15 cellular contexts compared by ENCODE assay signal in genomic region chr11:68141247-68142027, GRCh38. TPM values are rescaled to one million over a fixed set of nuclear protein-coding genes. Genes with fewer than 3 reads are reported as not detected.
A peak's percentile ranks its signal among the peaks of the same experiment; 100 is the strongest.
DNase-seq lines count a peak whose midpoint lies in the region; ATAC-seq and TF ChIP-seq lines count a peak whose summit lies in the region.
"Had no signal": no experiment of that assay in that cellular context is flagged by ENCODE, and none has a peak within 500 bp of the region (broad histone marks: within the 10 kb centered on the region; RNA-seq: fewer than 3 reads in every experiment).

No MANE protein-coding gene starts in this region.

- whole genome bisulfite sequencing in endodermal cell (ENCODE audit: insufficient coverage in 1 of 2, insufficient read length in 1 of 2), 2 experiments = 84 to 88% methylated on average over 6 to 8 of the region's 8 CpGs
- WGBS in stomach, 5 donors = 49 to 62% (median 51%) methylated on average over 8 of the region's 8 CpGs

- no peak for TF ChIP-seq POLR2A in stomach (IDR thresholded peaks at IDR 0.05)

- POLR2A ChIA-PET in Panc1 (lab: Charles Lee) = no interaction called here

- H3K27ac ChIP-seq in Panc1 (ENCODE audit: low read length) (peak overlapping the region; percentile 37), endodermal cell (ENCODE audit: low read depth, low read length) (no peak overlapping the region), stomach (peak overlapping the region; percentile 69 to 92 (median 80))
- H3K27ac ChIP-seq: sigmoid colon, SJCRH30, transverse colon had no signal

- H3K4me1 ChIP-seq in Panc1 (ENCODE audit: control insufficient read depth, insufficient read depth, low read length) (peaks cover 32% of the 10 kb centered on the region), endodermal cell (ENCODE audit: control insufficient read depth, insufficient read depth, low read length) (peaks cover under 1% of the 10 kb centered on the region), stomach (peaks cover 43 to 73% (median 62%) of the 10 kb centered on the region in 4 donors)

- in situ Hi-C loops in Panc1 (cut with HindIII; ENCODE audit: low pct_unique_long_range_greater_than_20kb, low sequenced_read_pairs) = no loop called here

- H3K4me3 Mint-ChIP-seq in activated T-cell treated with anti-CD3 and anti-CD28 coated beads, Interleukin-2, amount 50 U/mL, for 24 hours = no peak overlapping the region
- no peak overlapping the region for H3K4me3 Mint-ChIP-seq in endodermal cell
- H3K4me3 Mint-ChIP-seq: nephron progenitor cell had no signal

- H3K4me1 Mint-ChIP-seq in activated T-cell treated with anti-CD3 and anti-CD28 coated beads, Interleukin-2, amount 50 U/mL, for 24 hours (ENCODE audit: low read depth) = peaks cover 14% of the 10 kb centered on the region
- H3K4me1 Mint-ChIP-seq in endodermal cell = peaks cover 10% of the 10 kb centered on the region

- CTCF ChIA-PET in Panc1 (lab: Charles Lee) = interaction anchor here (0.6 kb wide), 1 partner anchor 69 kb away, joined by 6 read pairs; no protein-coding TSS in a partner anchor

- H3K9me3 Mint-ChIP-seq in activated T-cell treated with anti-CD3 and anti-CD28 coated beads, Interleukin-2, amount 50 U/mL, for 24 hours = no peaks in the 10 kb centered on the region
- H3K9me3 Mint-ChIP-seq in endodermal cell = peaks cover 8% of the 10 kb centered on the region

- no peak overlapping the region for H3K9ac ChIP-seq in endodermal cell (ENCODE audit: extremely low read depth, low read length, poor library complexity, severe bottlenecking)

- H3K9me3 ChIP-seq in Panc1 (ENCODE audit: control insufficient read depth, insufficient read depth, low read depth, low read length) (no peaks in the 10 kb centered on the region), endodermal cell (ENCODE audit: control insufficient read depth, low read length) (no peaks in the 10 kb centered on the region), stomach (no peaks in the 10 kb centered on the region)
- H3K9me3 ChIP-seq: sigmoid colon, SJCRH30, transverse colon had no signal

- TF ChIP-seq CTCF in Panc1 (IDR thresholded peaks at IDR 0.05) (no peak), endodermal cell (conservative IDR thresholded peaks at IDR 0.05) (no peak), stomach (IDR thresholded peaks at IDR 0.05) (no peak)

- H3K36me3 ChIP-seq in Panc1 (ENCODE audit: control insufficient read depth, insufficient read depth, low read length) (no peaks in the 10 kb centered on the region), endodermal cell (ENCODE audit: control insufficient read depth, insufficient read depth, low read length) (no peaks in the 10 kb centered on the region), stomach (no peaks in the 10 kb centered on the region)
- H3K36me3 ChIP-seq: sigmoid colon, SJCRH30, transverse colon had no signal

- no peak for DNase-seq in activated T-cell treated with anti-CD3 and anti-CD28 coated beads, Interleukin-2, amount 50 U/mL, for 24 hours
- no peak for DNase-seq in activated T-cell treated with anti-CD3 and anti-CD28 coated beads, Interleukin-2, amount 50 U/mL, for 48 hours
- DNase-seq in Panc1 (ENCODE audit: low read depth, low spot score) = no peak
- peak; percentile 36 for DNase-seq in endodermal cell
- DNase-seq in stomach = no peak
- DNase-seq in islet precursor cell = no peak
- no peak for DNase-seq in hepatic stellate cell (ENCODE audit: low spot score)
- DNase-seq in DMS 273 treated with DMSO at 0.1 percent for 48 hours (lab: John Stamatoyannopoulos, UW) = no peak
- DNase-seq: NCI-H1048, nephron progenitor cell, sigmoid colon, T-helper 9 cell, transverse colon had no signal

- H3K4me3 ChIP-seq in Panc1 (ENCODE audit: low read depth in 2 of 2, low read length in 2 of 2) (no peak overlapping the region), endodermal cell (ENCODE audit: low read length) (no peak overlapping the region), stomach (no peak overlapping the region)
- H3K4me3 ChIP-seq: sigmoid colon, SJCRH30, transverse colon had no signal

- intact Hi-C loops in Panc1 (cut with micrococcal nuclease; ENCODE audit: unreplicated experiment) = no loop called here
- intact Hi-C loops in stomach (cut with DNase I; ENCODE audit: low total_unique reads) = no loop called here

- H3K27ac Mint-ChIP-seq in activated T-cell treated with anti-CD3 and anti-CD28 coated beads, Interleukin-2, amount 50 U/mL, for 24 hours = peak overlapping the region; percentile 84
- no peak overlapping the region for H3K27ac Mint-ChIP-seq in endodermal cell
- H3K27ac Mint-ChIP-seq: nephron progenitor cell had no signal

- no peaks in the 10 kb centered on the region for H3K27me3 ChIP-seq in Panc1 (ENCODE audit: control insufficient read depth, insufficient read depth, low read length)
- H3K27me3 ChIP-seq in endodermal cell (ENCODE audit: control insufficient read depth, insufficient read depth, low read length, poor library complexity, severe bottlenecking) = no peaks in the 10 kb centered on the region
- H3K27me3 ChIP-seq in stomach = no peaks in the 10 kb centered on the region
- H3K27me3 ChIP-seq: sigmoid colon, SJCRH30, transverse colon had no signal

- no peak for ATAC-seq in Panc1
- ATAC-seq: HCT116 had no signal

- BruUV-seq in Panc1 (replicated peaks; lab: Mats Ljungman, UMichigan) = no TSS peak

- H3K36me3 Mint-ChIP-seq in activated T-cell treated with anti-CD3 and anti-CD28 coated beads, Interleukin-2, amount 50 U/mL, for 24 hours (ENCODE audit: low read depth) = no peaks in the 10 kb centered on the region
- H3K36me3 Mint-ChIP-seq in endodermal cell (ENCODE audit: low read depth) = no peaks in the 10 kb centered on the region

- no peak for TF ChIP-seq EP300 in stomach (IDR thresholded peaks at IDR 0.05)

- no peaks in the 10 kb centered on the region for H3K27me3 Mint-ChIP-seq in activated T-cell treated with anti-CD3 and anti-CD28 coated beads, Interleukin-2, amount 50 U/mL, for 24 hours
- no peaks in the 10 kb centered on the region for H3K27me3 Mint-ChIP-seq in endodermal cell (ENCODE audit: insufficient read depth)

RNA-seq across cellular contexts. Expression of gene CHKA, which starts 20.2 kb away (rescaled TPM):
- total RNA-seq in Panc1 (2021; ENCODE audit: unreplicated experiment) (136 TPM), endodermal cell (10 to 100 TPM; 56.1 to 75.9 TPM), stomach (100 to 1,000 TPM in 4 of 5 donors, 10 to 100 TPM in 1; 85.9 to 227 (median 147) TPM)
- polyA plus RNA-seq in Panc1 (2012; ENCODE audit: insufficient read length) = 60.6 TPM
- polyA plus RNA-seq in endodermal cell (2013, experiment 1 of 2) = 34.8 TPM
- 39.5 TPM for polyA plus RNA-seq in endodermal cell (2013, experiment 2 of 2)
- polyA plus RNA-seq in stomach = 10 to 100 TPM; 20.9 to 47.2 (median 36.7) TPM
